ENCODE assay signal across 10 cellular contexts in the genomic region with DNA sequence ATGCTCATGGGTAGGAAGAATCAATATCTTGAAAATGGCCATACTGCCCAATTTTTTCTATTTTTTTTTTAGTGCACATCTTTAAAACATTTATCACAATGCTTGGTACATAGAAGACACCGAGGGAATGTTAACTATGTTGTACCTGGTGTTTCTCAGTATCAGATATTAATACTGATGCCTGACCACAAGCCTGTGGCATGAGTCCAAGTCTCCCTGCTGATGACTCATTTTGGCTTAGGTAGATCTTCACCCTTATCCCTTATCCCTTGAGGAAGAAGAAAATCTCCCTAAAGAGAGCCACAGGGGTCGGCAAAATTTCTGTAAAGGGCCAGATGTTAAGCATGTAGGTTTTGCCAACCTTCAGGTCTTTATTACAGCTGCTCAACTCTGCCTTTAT. TPM values are rescaled to one million over a fixed set of nuclear protein-coding genes. Genes with fewer than 3 reads are reported as not detected.
DNase-seq lines count a peak whose midpoint lies in the region; ATAC-seq and TF ChIP-seq lines count a peak whose summit lies in the region.
"Had no signal": no experiment of that assay in that cellular context is flagged by ENCODE, and none has a peak within 500 bp of the region (broad histone marks: within the 10 kb centered on the region; RNA-seq: fewer than 3 reads in every experiment).

No MANE protein-coding gene starts in this region.

- H3K9me3 ChIP-seq in SK-N-SH: no peaks in the 10 kb centered on the region
- H3K9me3 ChIP-seq: vagina had no signal

- TF ChIP-seq CTCF in C4-2B (conservative IDR thresholded peaks at IDR 0.05) (no peak), SK-N-SH (IDR thresholded peaks at IDR 0.05) (no peak), foreskin keratinocyte (conservative IDR thresholded peaks at IDR 0.05) (no peak)

- no peak for TF ChIP-seq RAD21 in SK-N-SH (IDR thresholded peaks at IDR 0.05; ENCODE audit: low read length)

- H3K4me1 ChIP-seq in SK-N-SH (ENCODE audit: control insufficient read depth in 1 of 2, insufficient read depth in 2 of 2, low read depth in 1 of 2, low read length in 1 of 2) (peaks cover 0 to 31% of the 10 kb centered on the region in 2 experiments), foreskin keratinocyte (peaks cover 28% of the 10 kb centered on the region)

- no peak overlapping the region for H3K4me3 Mint-ChIP-seq in activated CD8-positive, alpha-beta memory T cell treated with anti-CD3 and anti-CD28 coated beads, Interleukin-2, amount 10 ng/mL, durations not matched to agents 7 days and 5 days

- peaks cover 5% of the 10 kb centered on the region for H3K4me1 Mint-ChIP-seq in activated CD8-positive, alpha-beta memory T cell treated with anti-CD3 and anti-CD28 coated beads, Interleukin-2, amount 10 ng/mL, durations not matched to agents 7 days and 5 days

- no peaks in the 10 kb centered on the region for H4K20me1 ChIP-seq in SK-N-SH (ENCODE audit: insufficient read depth)

- WGBS in SK-N-SH (ENCODE audit: low lambda C conversion rate): 0% methylated on average over 2 of the region's 2 CpGs

- H3K27me3 Mint-ChIP-seq in activated CD8-positive, alpha-beta memory T cell treated with anti-CD3 and anti-CD28 coated beads, Interleukin-2, amount 10 ng/mL, durations not matched to agents 7 days and 5 days: peaks cover 12% of the 10 kb centered on the region

- H3K27ac ChIP-seq in C4-2B (peak overlapping the region; percentile 13; the same call in 1 of the 2 replicates), SK-N-SH (ENCODE audit: low read depth in 2 of 2, low read length in 1 of 2) (peak overlapping the region; percentile 46 to 83; a peak in 3 of 4 replicates), foreskin keratinocyte (no peak overlapping the region)
- H3K27ac ChIP-seq: vagina had no signal

- H3K79me2 ChIP-seq in SK-N-SH (ENCODE audit: insufficient read depth): peaks cover 16% of the 10 kb centered on the region; the same call in 1 of the 2 replicates

- no peaks in the 10 kb centered on the region for H3K9me3 Mint-ChIP-seq in activated CD8-positive, alpha-beta memory T cell treated with anti-CD3 and anti-CD28 coated beads, Interleukin-2, amount 10 ng/mL, durations not matched to agents 7 days and 5 days (ENCODE audit: low read depth)

- H3K36me3 Mint-ChIP-seq in activated CD8-positive, alpha-beta memory T cell treated with anti-CD3 and anti-CD28 coated beads, Interleukin-2, amount 10 ng/mL, durations not matched to agents 7 days and 5 days: no peaks in the 10 kb centered on the region

- H3K27me3 ChIP-seq in SK-N-SH (ENCODE audit: insufficient read depth) (no peaks in the 10 kb centered on the region), foreskin keratinocyte (no peaks in the 10 kb centered on the region)
- H3K27me3 ChIP-seq: vagina had no signal

- POLR2A ChIA-PET in SK-N-SH (lab: Yijun Ruan, JAX): no interaction called here

- DNase-seq in SK-N-SH (no peak), foreskin keratinocyte (peak; percentile 77 to 89), T-helper 9 cell (no peak), AG20443 (ENCODE audit: low spot score) (no peak), NCI-H1417 treated with DMSO at 0.1 percent for 48 hours (lab: John Stamatoyannopoulos, UW) (no peak)
- no peak for DNase-seq in activated CD8-positive, alpha-beta memory T cell treated with anti-CD3 and anti-CD28 coated beads, Interleukin-2, amount 10 ng/mL, durations not matched to agents 7 days and 5 days
- DNase-seq: NCI-H1694 had no signal

- ATAC-seq in HG03103 (IDR thresholded peaks at IDR 0.05; ENCODE audit: low read depth, unreplicated experiment) (peak; percentile 41), foreskin keratinocyte (peak; percentile 86)
- ATAC-seq in activated CD8-positive, alpha-beta memory T cell treated with anti-CD3 and anti-CD28 coated beads, Interleukin-2, amount 10 ng/mL, durations not matched to agents 7 days and 5 days: no peak

- peaks cover 15% of the 10 kb centered on the region for H3F3A ChIP-seq in SK-N-SH (replicated peaks; ENCODE audit: insufficient read depth)

- H3K27ac Mint-ChIP-seq in activated CD8-positive, alpha-beta memory T cell treated with anti-CD3 and anti-CD28 coated beads, Interleukin-2, amount 10 ng/mL, durations not matched to agents 7 days and 5 days: no peak overlapping the region

- no peak overlapping the region for H2AFZ ChIP-seq in SK-N-SH (ENCODE audit: low read depth)

- no peak overlapping the region for H3K4me3 ChIP-seq in SK-N-SH (ENCODE audit: low read depth in 2 of 2, low read length in 1 of 2)
- H3K4me3 ChIP-seq: vagina had no signal

- H3K36me3 ChIP-seq in SK-N-SH (replicated peaks in 1 of 2; ENCODE audit: control insufficient read depth in 1 of 2, insufficient read depth in 2 of 2, low read length in 1 of 2): peaks cover 0 to 14% of the 10 kb centered on the region in 2 experiments
- H3K36me3 ChIP-seq: vagina had no signal

- H3K9me2 ChIP-seq in SK-N-SH: no peaks in the 10 kb centered on the region

- CTCF ChIA-PET in SK-N-SH (lab: Yijun Ruan, JAX): no interaction called here
- CTCF ChIA-PET in activated CD8-positive, alpha-beta memory T cell treated with anti-CD3 and anti-CD28 coated beads, Interleukin-2, amount 10 ng/mL, durations not matched to agents 7 days and 5 days (lab: Charles Lee): interaction anchor here (2.1 kb wide), 1 partner anchor 23 kb away, joined by 10 read pairs; no protein-coding TSS in a partner anchor

- TF ChIP-seq EP300 in SK-N-SH (IDR thresholded peaks at IDR 0.05; ENCODE audit: borderline replicate concordance in 1 of 2, low read depth in 1 of 2, low read length in 1 of 2): peak; percentile 35 to 86; a peak in 2 of 4 replicates

- peak overlapping the region; percentile 11; the same call in 1 of the 2 replicates for H3K4me2 ChIP-seq in SK-N-SH

- H3K9ac ChIP-seq in SK-N-SH: no peak overlapping the region

TF ChIP-seq in SK-N-SH, 30 proteins besides CTCF, POLR2A, EP300 and RAD21 (continues in another document):
- TF ChIP-seq, protein P1, sequence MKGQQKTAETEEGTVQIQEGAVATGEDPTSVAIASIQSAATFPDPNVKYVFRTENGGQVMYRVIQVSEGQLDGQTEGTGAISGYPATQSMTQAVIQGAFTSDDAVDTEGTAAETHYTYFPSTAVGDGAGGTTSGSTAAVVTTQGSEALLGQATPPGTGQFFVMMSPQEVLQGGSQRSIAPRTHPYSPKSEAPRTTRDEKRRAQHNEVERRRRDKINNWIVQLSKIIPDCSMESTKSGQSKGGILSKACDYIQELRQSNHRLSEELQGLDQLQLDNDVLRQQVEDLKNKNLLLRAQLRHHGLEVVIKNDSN (IDR thresholded peaks at IDR 0.05; ENCODE audit: borderline replicate concordance, low read depth): no peak
- TF ChIP-seq NRF1 (IDR thresholded peaks at IDR 0.05; ENCODE audit: low read depth, low read length) (no peak), YY1 (IDR thresholded peaks at IDR 0.05; ENCODE audit: low read depth) (no peak), RXRA (IDR thresholded peaks at IDR 0.05; ENCODE audit: borderline replicate concordance, low read depth) (no peak), NFIC (IDR thresholded peaks at IDR 0.05; ENCODE audit: borderline replicate concordance) (peak; percentile 97)
- TF ChIP-seq, protein P2, sequence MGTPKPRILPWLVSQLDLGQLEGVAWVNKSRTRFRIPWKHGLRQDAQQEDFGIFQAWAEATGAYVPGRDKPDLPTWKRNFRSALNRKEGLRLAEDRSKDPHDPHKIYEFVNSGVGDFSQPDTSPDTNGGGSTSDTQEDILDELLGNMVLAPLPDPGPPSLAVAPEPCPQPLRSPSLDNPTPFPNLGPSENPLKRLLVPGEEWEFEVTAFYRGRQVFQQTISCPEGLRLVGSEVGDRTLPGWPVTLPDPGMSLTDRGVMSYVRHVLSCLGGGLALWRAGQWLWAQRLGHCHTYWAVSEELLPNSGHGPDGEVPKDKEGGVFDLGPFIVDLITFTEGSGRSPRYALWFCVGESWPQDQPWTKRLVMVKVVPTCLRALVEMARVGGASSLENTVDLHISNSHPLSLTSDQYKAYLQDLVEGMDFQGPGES (IDR thresholded peaks at IDR 0.05; ENCODE audit: low read depth, low read length): no peak
- TF ChIP-seq, protein P3, sequence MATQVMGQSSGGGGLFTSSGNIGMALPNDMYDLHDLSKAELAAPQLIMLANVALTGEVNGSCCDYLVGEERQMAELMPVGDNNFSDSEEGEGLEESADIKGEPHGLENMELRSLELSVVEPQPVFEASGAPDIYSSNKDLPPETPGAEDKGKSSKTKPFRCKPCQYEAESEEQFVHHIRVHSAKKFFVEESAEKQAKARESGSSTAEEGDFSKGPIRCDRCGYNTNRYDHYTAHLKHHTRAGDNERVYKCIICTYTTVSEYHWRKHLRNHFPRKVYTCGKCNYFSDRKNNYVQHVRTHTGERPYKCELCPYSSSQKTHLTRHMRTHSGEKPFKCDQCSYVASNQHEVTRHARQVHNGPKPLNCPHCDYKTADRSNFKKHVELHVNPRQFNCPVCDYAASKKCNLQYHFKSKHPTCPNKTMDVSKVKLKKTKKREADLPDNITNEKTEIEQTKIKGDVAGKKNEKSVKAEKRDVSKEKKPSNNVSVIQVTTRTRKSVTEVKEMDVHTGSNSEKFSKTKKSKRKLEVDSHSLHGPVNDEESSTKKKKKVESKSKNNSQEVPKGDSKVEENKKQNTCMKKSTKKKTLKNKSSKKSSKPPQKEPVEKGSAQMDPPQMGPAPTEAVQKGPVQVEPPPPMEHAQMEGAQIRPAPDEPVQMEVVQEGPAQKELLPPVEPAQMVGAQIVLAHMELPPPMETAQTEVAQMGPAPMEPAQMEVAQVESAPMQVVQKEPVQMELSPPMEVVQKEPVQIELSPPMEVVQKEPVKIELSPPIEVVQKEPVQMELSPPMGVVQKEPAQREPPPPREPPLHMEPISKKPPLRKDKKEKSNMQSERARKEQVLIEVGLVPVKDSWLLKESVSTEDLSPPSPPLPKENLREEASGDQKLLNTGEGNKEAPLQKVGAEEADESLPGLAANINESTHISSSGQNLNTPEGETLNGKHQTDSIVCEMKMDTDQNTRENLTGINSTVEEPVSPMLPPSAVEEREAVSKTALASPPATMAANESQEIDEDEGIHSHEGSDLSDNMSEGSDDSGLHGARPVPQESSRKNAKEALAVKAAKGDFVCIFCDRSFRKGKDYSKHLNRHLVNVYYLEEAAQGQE (IDR thresholded peaks at IDR 0.05; ENCODE audit: low read depth, low read length): no peak

RNA-seq across cellular contexts. Expression of a gene that starts 14.5 kb away (rescaled TPM):
- polyA plus RNA-seq in SK-N-SH (2012; rRNA removed) (19.7 and 27.8 TPM in 2 replicates), foreskin keratinocyte (7.8 and 10.2 TPM in 2 replicates)
- polyA plus RNA-seq in SK-N-SH (2012; cell fraction: cytosol; rRNA removed): 30.4 and 31.3 TPM in 2 replicates
- 9.4 and 20.1 TPM in 2 replicates for polyA plus RNA-seq in SK-N-SH (2012; cell fraction: nucleus; rRNA removed)
- total RNA-seq in foreskin keratinocyte: 42.4 and 47.8 TPM in 2 replicates
- total RNA-seq in activated CD8-positive, alpha-beta memory T cell treated with anti-CD3 and anti-CD28 coated beads, Interleukin-2, amount 10 ng/mL, durations not matched to agents 7 days and 5 days: 10 to 100 TPM in 1 of 2 experiments, 1 to 10 TPM in 1; 1.7 to 11.2 TPM

RNA-seq across cellular contexts. Expression of a gene that starts 56.7 kb away (rescaled TPM):
- polyA plus RNA-seq in SK-N-SH (2012; rRNA removed): 9.2 and 14.0 TPM in 2 replicates
- polyA plus RNA-seq in SK-N-SH (2012; cell fraction: cytosol; rRNA removed): 12.4 and 14.0 TPM in 2 replicates
- polyA plus RNA-seq in SK-N-SH (2012; cell fraction: nucleus; rRNA removed): 3.0 and 6.3 TPM in 2 replicates
- total RNA-seq in foreskin keratinocyte: 5.7 and 6.5 TPM in 2 replicates
- polyA plus RNA-seq in foreskin keratinocyte: 3.3 and 3.4 TPM in 2 replicates
- 1 to 10 TPM; 3.9 to 5.6 TPM for total RNA-seq in activated CD8-positive, alpha-beta memory T cell treated with anti-CD3 and anti-CD28 coated beads, Interleukin-2, amount 10 ng/mL, durations not matched to agents 7 days and 5 days

Comparison
In these comparisons a context has a peak if more than half of its experiments do, and no peak if none do; other contexts are left out.
1. DNase-seq: peak in foreskin keratinocyte (2 of 2); none in SK-N-SH (single experiment), T-helper 9 cell (single experiment), activated CD8-positive, alpha-beta memory T cell treated with anti-CD3 and anti-CD28 coated beads, Interleukin-2, amount 10 ng/mL, durations not matched to agents 7 days and 5 days (single experiment), AG20443 (single experiment) and NCI-H1417 treated with DMSO at 0.1 percent for 48 hours (single experiment).